In the genomic region with DNA sequence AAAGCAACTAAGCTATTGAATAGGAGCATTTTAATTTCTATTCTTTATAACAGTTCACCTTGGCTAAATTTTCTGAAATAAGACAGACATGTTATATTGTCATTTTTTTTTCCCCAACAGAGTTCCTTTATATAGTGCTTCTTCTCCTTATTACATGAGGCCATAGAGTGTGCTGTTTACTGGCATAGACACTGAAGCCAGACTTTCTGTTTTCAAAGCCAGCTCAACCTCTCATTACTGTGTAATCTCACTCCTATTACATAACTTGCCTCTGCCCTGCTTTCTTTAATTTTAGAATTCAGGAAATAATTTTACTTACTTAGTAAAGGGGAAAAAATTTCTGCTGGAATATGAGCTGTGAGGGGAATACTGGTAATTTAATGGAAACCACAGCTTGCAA, we compare ENCODE assay signal across 29 cellular contexts.
"Had no signal": no experiment of that assay in that cellular context is flagged by ENCODE, and none has a peak within 500 bp of the region (broad histone marks: within the 10 kb centered on the region; RNA-seq: fewer than 3 reads in every experiment).

No MANE protein-coding gene starts in this region.

- H3K9me3 Mint-ChIP-seq: activated CD4-positive, alpha-beta T cell treated with anti-CD3 and anti-CD28 coated beads, Interleukin-2, amount 10 ng/mL, durations not matched to agents 24 days and 14 days; activated T-helper 17 cell treated with anti-CD3 and anti-CD28 coated beads, Interleukin-2, amount 50 U/mL, for 72 hours had no signal

- H3K4me3 Mint-ChIP-seq: activated CD4-positive, alpha-beta memory T cell treated with anti-CD3 and anti-CD28 coated beads for 36 hours; activated CD4-positive, alpha-beta T cell treated with anti-CD3 and anti-CD28 coated beads for 36 hours; activated CD4-positive, alpha-beta T cell treated with anti-CD3 and anti-CD28 coated beads, Interleukin-2, amount 10 ng/mL, durations not matched to agents 24 days and 14 days; activated CD8-positive, alpha-beta memory T cell treated with anti-CD3 and anti-CD28 coated beads, Interleukin-2, amount 10 ng/mL, durations not matched to agents 7 days and 5 days; activated CD8-positive, alpha-beta T cell treated with anti-CD3 and anti-CD28 coated beads, Interleukin-2, amount 10 ng/mL, durations not matched to agents 7 days and 5 days; activated naive CD8-positive, alpha-beta T cell; activated T-cell treated with anti-CD3 and anti-CD28 coated beads, Interleukin-2, amount 50 U/mL, for 72 hours; activated T-helper 17 cell treated with anti-CD3 and anti-CD28 coated beads, Interleukin-2, amount 50 U/mL, for 72 hours had no signal

- H3K27ac Mint-ChIP-seq: activated CD4-positive, alpha-beta memory T cell treated with anti-CD3 and anti-CD28 coated beads for 36 hours; activated CD4-positive, alpha-beta T cell treated with anti-CD3 and anti-CD28 coated beads for 36 hours; activated CD4-positive, alpha-beta T cell treated with anti-CD3 and anti-CD28 coated beads, Interleukin-2, amount 10 ng/mL, durations not matched to agents 24 days and 14 days; activated CD8-positive, alpha-beta memory T cell treated with anti-CD3 and anti-CD28 coated beads, Interleukin-2, amount 10 ng/mL, durations not matched to agents 7 days and 5 days; activated CD8-positive, alpha-beta T cell treated with anti-CD3 and anti-CD28 coated beads, Interleukin-2, amount 10 ng/mL, durations not matched to agents 7 days and 5 days; activated naive CD8-positive, alpha-beta T cell; activated T-cell treated with anti-CD3 and anti-CD28 coated beads, Interleukin-2, amount 50 U/mL, for 72 hours; activated T-helper 17 cell treated with anti-CD3 and anti-CD28 coated beads, Interleukin-2, amount 50 U/mL, for 72 hours had no signal

- H3K4me1 Mint-ChIP-seq: activated CD4-positive, alpha-beta T cell treated with anti-CD3 and anti-CD28 coated beads for 36 hours; activated CD4-positive, alpha-beta T cell treated with anti-CD3 and anti-CD28 coated beads, Interleukin-2, amount 10 ng/mL, durations not matched to agents 24 days and 14 days; activated CD8-positive, alpha-beta memory T cell treated with anti-CD3 and anti-CD28 coated beads, Interleukin-2, amount 10 ng/mL, durations not matched to agents 7 days and 5 days; activated T-helper 17 cell treated with anti-CD3 and anti-CD28 coated beads, Interleukin-2, amount 50 U/mL, for 72 hours had no signal

- H3K36me3 Mint-ChIP-seq: activated CD4-positive, alpha-beta memory T cell treated with anti-CD3 and anti-CD28 coated beads for 36 hours; activated CD8-positive, alpha-beta memory T cell treated with anti-CD3 and anti-CD28 coated beads, Interleukin-2, amount 10 ng/mL, durations not matched to agents 7 days and 5 days; activated naive CD8-positive, alpha-beta T cell had no signal

- H3K27me3 Mint-ChIP-seq: activated CD4-positive, alpha-beta memory T cell treated with anti-CD3 and anti-CD28 coated beads for 36 hours; activated CD4-positive, alpha-beta T cell treated with anti-CD3 and anti-CD28 coated beads for 36 hours; activated CD4-positive, alpha-beta T cell treated with anti-CD3 and anti-CD28 coated beads, Interleukin-2, amount 10 ng/mL, durations not matched to agents 24 days and 14 days; activated CD8-positive, alpha-beta memory T cell treated with anti-CD3 and anti-CD28 coated beads, Interleukin-2, amount 10 ng/mL, durations not matched to agents 7 days and 5 days; activated naive CD8-positive, alpha-beta T cell; activated T-helper 17 cell treated with anti-CD3 and anti-CD28 coated beads, Interleukin-2, amount 50 U/mL, for 72 hours had no signal

- DNase-seq: activated CD4-positive, alpha-beta memory T cell treated with anti-CD3 and anti-CD28 coated beads for 36 hours; activated CD4-positive, alpha-beta T cell treated with anti-CD3 and anti-CD28 coated beads for 36 hours; activated CD4-positive, alpha-beta T cell treated with anti-CD3 and anti-CD28 coated beads, Interleukin-2, amount 10 ng/mL, durations not matched to agents 24 days and 14 days; activated CD4-positive, CD25-positive, alpha-beta regulatory T cell; activated CD4-positive, CD25-positive, alpha-beta regulatory T cell treated with anti-CD3 and anti-CD28 coated beads, Interleukin-2, amount 50 U/mL, for 72 hours; activated CD8-positive, alpha-beta memory T cell treated with anti-CD3 and anti-CD28 coated beads, Interleukin-2, amount 10 ng/mL, durations not matched to agents 7 days and 5 days; activated CD8-positive, alpha-beta memory T cell treated with anti-CD3 and anti-CD28 coated beads, Interleukin-2, amount 50 U/mL, for 4 hours; activated CD8-positive, alpha-beta T cell treated with anti-CD3 and anti-CD28 coated beads, Interleukin-2, amount 10 ng/mL, durations not matched to agents 7 days and 5 days; activated effector memory CD4-positive, alpha-beta T cell treated with Interleukin-2 at 50 U/mL for 16 hours; activated gamma-delta T cell treated with Interleukin-2 at 50 U/mL for 16 hours; activated naive CD4-positive, alpha-beta T cell treated with anti-CD3 and anti-CD28 coated beads, Interleukin-2, amount 50 U/mL, for 16 hours; activated naive CD4-positive, alpha-beta T cell treated with Interleukin-2 at 50 U/mL for 16 hours; activated T-cell treated with anti-CD3 and anti-CD28 coated beads, Interleukin-2, amount 50 U/mL, for 1 hour; activated T-cell treated with anti-CD3 and anti-CD28 coated beads, Interleukin-2, amount 50 U/mL, for 72 hours; adrenal gland; amygdala; aorta; body of pancreas; caudate nucleus; cortex of kidney; effector CD8-positive, alpha-beta T cell; esophagus squamous epithelium; foreskin keratinocyte; gastrocnemius medialis; glutamatergic neuron; heart left ventricle; T-helper 2 cell had no signal
